8 cellular contexts compared by ENCODE assay signal in genomic region chr15:58227706-58228543, GRCh38.
A peak's percentile ranks its signal among the peaks of the same experiment; 100 is the strongest.
DNase-seq lines count a peak whose midpoint lies in the region; ATAC-seq and TF ChIP-seq lines count a peak whose summit lies in the region.

No MANE protein-coding gene starts in this region.

- TF ChIP-seq RAD21 in HCT116 (IDR thresholded peaks at IDR 0.05; ENCODE audit: low read depth): peak; percentile 96

- no TSS peak for BruUV-seq in HCT116 (replicated peaks; lab: Mats Ljungman, UMichigan)

- H3K27me3 ChIP-seq in HCT116 (ENCODE audit: insufficient read depth, low read length): no peaks in the 10 kb centered on the region
- H3K27me3 ChIP-seq in lung (ENCODE audit: control insufficient read depth, insufficient read depth): no peaks in the 10 kb centered on the region

- no peaks in the 10 kb centered on the region for H3K9me3 Mint-ChIP-seq in activated CD4-positive, alpha-beta memory T cell treated with anti-CD3 and anti-CD28 coated beads for 36 hours

- H3K9ac ChIP-seq in HCT116 (ENCODE audit: low read length): no peak overlapping the region

- H3K4me2 ChIP-seq in HCT116 (ENCODE audit: low read length): no peak overlapping the region

- H3K36me3 Mint-ChIP-seq in activated CD4-positive, alpha-beta memory T cell treated with anti-CD3 and anti-CD28 coated beads for 36 hours: no peaks in the 10 kb centered on the region

- ATAC-seq in HCT116: peak; percentile 96
- peak; percentile 80 for ATAC-seq in lung (ENCODE audit: insufficient read depth, low FRiP score)
- ATAC-seq in GM18511 (IDR thresholded peaks at IDR 0.05; ENCODE audit: unreplicated experiment): no peak

- no peak overlapping the region for H3K4me3 Mint-ChIP-seq in activated CD4-positive, alpha-beta memory T cell treated with anti-CD3 and anti-CD28 coated beads for 36 hours

- H3K27ac Mint-ChIP-seq in activated CD4-positive, alpha-beta memory T cell treated with anti-CD3 and anti-CD28 coated beads for 36 hours: no peak overlapping the region

- H3K36me3 ChIP-seq in HCT116 (ENCODE audit: control insufficient read depth in 1 of 2, insufficient read depth in 2 of 2, low read length in 2 of 2) (no peaks in the 10 kb centered on the region), lung (ENCODE audit: control insufficient read depth in 2 of 2, insufficient read depth in 2 of 2, low read length in 2 of 2) (no peaks in the 10 kb centered on the region)

- CTCF ChIA-PET in HCT116 (lab: Charles Lee): interaction anchor here (0.8 to 2.1 kb wide), 10 partner anchors 13 to 1301 kb away, joined by 3 to 14 read pairs (median 4); partner anchors contain the start of gene MINDY2
- CTCF ChIA-PET in activated CD4-positive, alpha-beta memory T cell treated with anti-CD3 and anti-CD28 coated beads for 36 hours (lab: Charles Lee): interaction anchor here (0.6 to 1.7 kb wide), 34 partner anchors 9 to 1301 kb away, joined by 3 to 16 read pairs (median 4); partner anchors contain the start of genes ADAM10 and MINDY2

- WGBS in lung, 2 donors: 47 to 55% methylated on average over 8 of the region's 8 CpGs

- POLR2A ChIA-PET in HCT116 (lab: Charles Lee): no interaction called here
- POLR2A ChIA-PET in activated CD4-positive, alpha-beta memory T cell treated with anti-CD3 and anti-CD28 coated beads for 36 hours (lab: Charles Lee): no interaction called here

- TF ChIP-seq CTCF in HCT116 (IDR thresholded peaks at IDR 0.05 in 2 of 3, conservative IDR thresholded peaks at IDR 0.05 in 1 of 3; ENCODE audit: borderline replicate concordance in 1 of 3, insufficient read depth in 1 of 3, low read depth in 2 of 3, low read length in 2 of 3) (peak; percentile 76 to 93 (median 87)), lung (IDR thresholded peaks at IDR 0.05; ENCODE audit: control extremely low read depth, extremely low read depth) (peak; percentile 54)

- H3K4me3 ChIP-seq in HCT116 (replicated peaks in 1 of 2; ENCODE audit: low read depth in 1 of 2, low read length in 2 of 2) (no peak overlapping the region), lung (no peak overlapping the region)

- no peaks in the 10 kb centered on the region for H3K79me2 ChIP-seq in HCT116 (ENCODE audit: insufficient read depth, low read length)

- H3K27ac ChIP-seq in HCT116 (ENCODE audit: low read depth, low read length) (no peak overlapping the region), lung (ENCODE audit: low read depth in 1 of 2, low read length in 1 of 2) (peak overlapping the region in 1 of 2 donors; percentile 76)

- peak overlapping the region; percentile 82 for H2AFZ ChIP-seq in HCT116 (ENCODE audit: low read depth, low read length, poor library complexity, severe bottlenecking)

- H3K9me2 ChIP-seq in HCT116 (ENCODE audit: insufficient read depth): no peaks in the 10 kb centered on the region

- RAD21 ChIA-PET in HCT116 (lab: Charles Lee; ENCODE audit: low non-redundant PET in 1 of 2, low total read pairs in 2 of 2, uncharacterized antibody in 2 of 2, unreplicated experiment in 2 of 2): interaction anchor here (0.9 to 1.0 kb wide), 2 partner anchors 638 to 1301 kb away, joined by 3 to 4 read pairs; no protein-coding TSS in a partner anchor

- TF ChIP-seq POLR2A in HCT116 (IDR thresholded peaks at IDR 0.05; ENCODE audit: borderline replicate concordance, extremely low read depth, insufficient read depth, insufficient read length): no peak

- peaks cover 2 to 7% of the 10 kb centered on the region in 2 experiments; a peak in 1 of 4 replicates for H3K4me1 ChIP-seq in HCT116 (ENCODE audit: control insufficient read depth in 1 of 2, insufficient read depth in 2 of 2, low read length in 2 of 2)
- H3K4me1 ChIP-seq in lung (ENCODE audit: control insufficient read depth in 2 of 2, insufficient read depth in 2 of 2, low read length in 2 of 2): peaks cover 2 to 20% of the 10 kb centered on the region in 2 donors

- intact Hi-C loops in HCT116 (cut with micrococcal nuclease): loop anchor here (1.0 to 10.0 kb wide), 6 partner anchors 534 to 1300 kb away; no protein-coding TSS in a partner anchor
- intact Hi-C loops in activated CD4-positive, alpha-beta memory T cell treated with anti-CD3 and anti-CD28 coated beads for 36 hours (cut with micrococcal nuclease): loop anchor here (1.0 to 10.0 kb wide), 2 partner anchors 533 to 727 kb away; no protein-coding TSS in a partner anchor

- H3K9me3 ChIP-seq in HCT116 (ENCODE audit: control insufficient read depth in 1 of 2, insufficient read depth in 1 of 2, low read depth in 1 of 2, low read length in 2 of 2): no peaks in the 10 kb centered on the region
- no peaks in the 10 kb centered on the region for H3K9me3 ChIP-seq in lung (ENCODE audit: control insufficient read depth in 2 of 2, insufficient read depth in 1 of 2, low read length in 1 of 2)

- H4K20me1 ChIP-seq in HCT116 (ENCODE audit: insufficient read depth): no peaks in the 10 kb centered on the region

- peak; percentile 52 to 59 for DNase-seq in AML-193 (lab: John Stamatoyannopoulos, UW)
- peak; percentile 78 for DNase-seq in HCT116 (ENCODE audit: low read depth, low spot score)
- peak; percentile 50 for DNase-seq in NCI-H526 treated with DMSO at 0.1 percent for 48 hours (lab: John Stamatoyannopoulos, UW)
- DNase-seq in activated CD4-positive, alpha-beta memory T cell treated with anti-CD3 and anti-CD28 coated beads for 36 hours: peak; percentile 77
- DNase-seq in effector CD4-positive, alpha-beta T cell: peak; percentile 52
- DNase-seq in lung (ENCODE audit: low spot score): peak; percentile 62
- peak; percentile 21 to 32 for DNase-seq in stimulated activated CD8-positive, alpha-beta memory T cell treated with anti-CD3 and anti-CD28 coated beads, Interleukin-15, amount 100 ng/mL, for 48 hours (ENCODE audit: low read depth in 2 of 2)

- peaks cover 17% of the 10 kb centered on the region for H3K27me3 Mint-ChIP-seq in activated CD4-positive, alpha-beta memory T cell treated with anti-CD3 and anti-CD28 coated beads for 36 hours

- H3K4me1 Mint-ChIP-seq in activated CD4-positive, alpha-beta memory T cell treated with anti-CD3 and anti-CD28 coated beads for 36 hours (ENCODE audit: low read depth): peaks cover 11% of the 10 kb centered on the region

TF ChIP-seq in HCT116, 20 proteins besides CTCF, POLR2A, EP300 and RAD21:
- no peak for TF ChIP-seq POLR2AphosphoS5 (IDR thresholded peaks at IDR 0.05; ENCODE audit: low read depth, low read length)
- 0 out of 2 replicates have a peak, but pooled peaks have one; percentile 26 for TF ChIP-seq CBX3 (IDR thresholded peaks at IDR 0.05; ENCODE audit: low read depth)
- TF ChIP-seq YY1 (IDR thresholded peaks at IDR 0.05; ENCODE audit: extremely low read depth, insufficient replicate concordance, low read depth, low read length): peak; percentile 46
- no peak for TF ChIP-seq SIN3A (IDR thresholded peaks at IDR 0.05; ENCODE audit: low read depth)

Comparison
In these comparisons a context has a peak if more than half of its experiments do, and no peak if none do; other contexts are left out.
1. DNase-seq: peak in every context shown above with its lines; median percentile 78 in HCT116; 77 in activated CD4-positive, alpha-beta memory T cell treated with anti-CD3 and anti-CD28 coated beads for 36 hours; 62 in lung; 56 in AML-193; 52 in effector CD4-positive, alpha-beta T cell; 50 in NCI-H526 treated with DMSO at 0.1 percent for 48 hours; 26 in stimulated activated CD8-positive, alpha-beta memory T cell treated with anti-CD3 and anti-CD28 coated beads, Interleukin-15, amount 100 ng/mL, for 48 hours.